ENCODE assay signal across 25 cellular contexts in genomic region chr11:78647986-78648875, GRCh38.
DNase-seq lines count a peak whose midpoint lies in the region; ATAC-seq and TF ChIP-seq lines count a peak whose summit lies in the region.
"Had no signal": no experiment of that assay in that cellular context is flagged by ENCODE, and none has a peak within 500 bp of the region (broad histone marks: within the 10 kb centered on the region; RNA-seq: fewer than 3 reads in every experiment).

No MANE protein-coding gene starts in this region.

- no peak overlapping the region for H2AFZ ChIP-seq in neural progenitor cell (replicated peaks)

- H3K27me3 ChIP-seq in neural progenitor cell: peaks cover 3% of the 10 kb centered on the region
- H3K27me3 ChIP-seq: adrenal gland, breast epithelium, colonic mucosa, neutrophil had no signal

- no peak overlapping the region for H3K27ac ChIP-seq in neural progenitor cell
- H3K27ac ChIP-seq: adrenal gland, breast epithelium, colonic mucosa, heart left ventricle, neutrophil, stomach had no signal

- TF ChIP-seq CTCF in neural progenitor cell (IDR thresholded peaks at IDR 0.05): no peak

- H3F3A ChIP-seq in neural progenitor cell (ENCODE audit: low read depth): no peaks in the 10 kb centered on the region

- H3K4me1 Mint-ChIP-seq in activated T-cell treated with anti-CD3 and anti-CD28 coated beads, Interleukin-2, amount 50 U/mL, for 72 hours (ENCODE audit: low read depth): peaks cover 51% of the 10 kb centered on the region
- peaks cover 13% of the 10 kb centered on the region for H3K4me1 Mint-ChIP-seq in neural progenitor cell

- no peaks in the 10 kb centered on the region for H4K20me1 ChIP-seq in neural progenitor cell (ENCODE audit: low read depth)

- no peaks in the 10 kb centered on the region for H3K79me2 ChIP-seq in neural progenitor cell (ENCODE audit: low read depth)

- H3K9me3 ChIP-seq in neural progenitor cell (ENCODE audit: low read depth): no peaks in the 10 kb centered on the region
- H3K9me3 ChIP-seq: adrenal gland, breast epithelium, colonic mucosa, heart left ventricle, neutrophil, stomach had no signal

- no peak overlapping the region for H3K4me3 Mint-ChIP-seq in activated T-cell treated with anti-CD3 and anti-CD28 coated beads, Interleukin-2, amount 50 U/mL, for 72 hours
- no peak overlapping the region for H3K4me3 Mint-ChIP-seq in neural progenitor cell
- H3K4me3 Mint-ChIP-seq: CD4-positive, alpha-beta memory T cell; immature natural killer cell; type B pancreatic cell had no signal

- peaks cover 0 to under 1% of the 10 kb centered on the region in 2 donors for H3K36me3 Mint-ChIP-seq in activated T-cell treated with anti-CD3 and anti-CD28 coated beads, Interleukin-2, amount 50 U/mL, for 72 hours (ENCODE audit: insufficient read depth in 2 of 2)
- H3K36me3 Mint-ChIP-seq in neural progenitor cell: peaks cover 3% of the 10 kb centered on the region
- H3K36me3 Mint-ChIP-seq: CD4-positive, alpha-beta memory T cell; immature natural killer cell; type B pancreatic cell had no signal

- peaks cover 7% of the 10 kb centered on the region for H3K4me1 ChIP-seq in neural progenitor cell
- H3K4me1 ChIP-seq: adrenal gland, breast epithelium, colonic mucosa, heart left ventricle had no signal

- no peaks in the 10 kb centered on the region for H3K36me3 ChIP-seq in neural progenitor cell
- H3K36me3 ChIP-seq: adrenal gland, breast epithelium, colonic mucosa, heart left ventricle, neutrophil, stomach had no signal

- H3K4me2 ChIP-seq in neural progenitor cell: no peak overlapping the region

- ATAC-seq in activated T-cell treated with anti-CD3 and anti-CD28 coated beads, Interleukin-2, amount 50 U/mL, for 72 hours (replicated peaks in 1 of 2): no peak
- ATAC-seq: heart left ventricle had no signal

- H3K9me3 Mint-ChIP-seq in activated T-cell treated with anti-CD3 and anti-CD28 coated beads, Interleukin-2, amount 50 U/mL, for 72 hours: no peaks in the 10 kb centered on the region
- no peaks in the 10 kb centered on the region for H3K9me3 Mint-ChIP-seq in neural progenitor cell
- H3K9me3 Mint-ChIP-seq: CD4-positive, alpha-beta memory T cell; immature natural killer cell had no signal

- H3K9ac ChIP-seq in neural progenitor cell: no peak overlapping the region

- peak; percentile 88 for DNase-seq in COLO668 (lab: John Stamatoyannopoulos, UW; ENCODE audit: unreplicated experiment)
- DNase-seq in DMS53 treated with DMSO at 0.1 percent for 48 hours (lab: John Stamatoyannopoulos, UW; ENCODE audit: unreplicated experiment): peak; percentile 25
- peak; percentile 66 for DNase-seq in NCI-H2107 treated with DMSO at 0.1 percent for 48 hours (lab: John Stamatoyannopoulos, UW; ENCODE audit: unreplicated experiment)
- peak; percentile 15 for DNase-seq in RPMI7951 (ENCODE audit: low read depth)
- DNase-seq in AML-193 (lab: John Stamatoyannopoulos, UW): no peak
- DNase-seq in dedifferentiated amniotic fluid mesenchymal stem cell (ENCODE audit: extremely low spot score): no peak
- DNase-seq in activated T-cell treated with anti-CD3 and anti-CD28 coated beads, Interleukin-2, amount 50 U/mL, for 72 hours: no peak
- DNase-seq in neural progenitor cell (ENCODE audit: low spot score): no peak
- DNase-seq: activated CD4-positive, alpha-beta T cell treated with anti-CD3 and anti-CD28 coated beads, Interleukin-2, amount 50 U/mL, for 1 hour; activated gamma-delta T cell; CD4-positive, alpha-beta memory T cell; colonic mucosa; heart left ventricle; immature natural killer cell; Kasumi-1; NCI-H524 treated with DMSO at 0.1 percent for 48 hours; OCI-M1; small intestine; stimulated activated CD4-positive, alpha-beta T cell treated with anti-CD3 and anti-CD28 coated beads, Interleukin-4, amount 100 ng/mL, for 1 hour; stomach; T-helper 1 cell had no signal

- no peak overlapping the region for H3K27ac Mint-ChIP-seq in activated T-cell treated with anti-CD3 and anti-CD28 coated beads, Interleukin-2, amount 50 U/mL, for 72 hours
- no peak overlapping the region for H3K27ac Mint-ChIP-seq in neural progenitor cell
- H3K27ac Mint-ChIP-seq: CD4-positive, alpha-beta memory T cell; immature natural killer cell; type B pancreatic cell had no signal

- H3K4me3 ChIP-seq in neural progenitor cell: no peak overlapping the region
- H3K4me3 ChIP-seq: adrenal gland, breast epithelium, colonic mucosa, heart left ventricle, stomach had no signal

- no peaks in the 10 kb centered on the region for H3K27me3 Mint-ChIP-seq in activated T-cell treated with anti-CD3 and anti-CD28 coated beads, Interleukin-2, amount 50 U/mL, for 72 hours (ENCODE audit: low read depth)
- H3K27me3 Mint-ChIP-seq in neural progenitor cell (ENCODE audit: insufficient read depth, low read depth): peaks cover 6% of the 10 kb centered on the region

Comparison
In these comparisons a context has a peak if more than half of its experiments do, and no peak if none do; other contexts are left out.
1. DNase-seq: peak in COLO668 (single experiment), DMS53 treated with DMSO at 0.1 percent for 48 hours (single experiment), NCI-H2107 treated with DMSO at 0.1 percent for 48 hours (single experiment) and RPMI7951 (single experiment); none in AML-193 (0 of 2), dedifferentiated amniotic fluid mesenchymal stem cell (single experiment), activated T-cell treated with anti-CD3 and anti-CD28 coated beads, Interleukin-2, amount 50 U/mL, for 72 hours (0 of 2) and neural progenitor cell (single experiment).